1 cellular context compared by ENCODE assay signal in genomic region chr5:125032286-125032685, GRCh38.
TF ChIP-seq lines count a peak whose summit lies in the region.

No MANE protein-coding gene starts in this region.

TF ChIP-seq in GM23338, 12 proteins besides CTCF, POLR2A, EP300 and RAD21 (continued from another document):
- TF ChIP-seq, protein P1, sequence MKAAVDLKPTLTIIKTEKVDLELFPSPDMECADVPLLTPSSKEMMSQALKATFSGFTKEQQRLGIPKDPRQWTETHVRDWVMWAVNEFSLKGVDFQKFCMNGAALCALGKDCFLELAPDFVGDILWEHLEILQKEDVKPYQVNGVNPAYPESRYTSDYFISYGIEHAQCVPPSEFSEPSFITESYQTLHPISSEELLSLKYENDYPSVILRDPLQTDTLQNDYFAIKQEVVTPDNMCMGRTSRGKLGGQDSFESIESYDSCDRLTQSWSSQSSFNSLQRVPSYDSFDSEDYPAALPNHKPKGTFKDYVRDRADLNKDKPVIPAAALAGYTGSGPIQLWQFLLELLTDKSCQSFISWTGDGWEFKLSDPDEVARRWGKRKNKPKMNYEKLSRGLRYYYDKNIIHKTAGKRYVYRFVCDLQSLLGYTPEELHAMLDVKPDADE (IDR thresholded peaks at IDR 0.05), result no peak
